In the genomic region with DNA sequence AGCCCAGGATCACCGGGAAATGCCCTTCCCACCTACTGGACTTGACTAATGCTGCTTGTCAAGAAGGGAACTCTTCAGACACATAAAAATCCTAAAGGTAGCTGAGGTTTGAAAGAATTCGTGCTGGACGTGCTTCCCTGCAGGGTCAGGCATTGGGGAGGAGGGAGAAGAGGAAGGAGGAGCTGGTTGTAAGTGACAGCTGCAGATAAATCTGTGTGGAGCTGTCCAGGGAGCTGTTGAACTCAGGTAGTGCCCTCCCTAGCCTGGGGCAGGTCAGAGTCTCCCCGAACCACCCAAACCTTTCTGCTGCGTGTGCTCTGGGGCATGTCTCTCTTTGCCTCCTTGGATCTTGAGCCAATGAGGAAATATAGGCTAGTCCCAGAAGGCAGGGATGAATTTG, we compare ENCODE assay signal across 1 cellular context.
TF ChIP-seq lines count a peak whose summit lies in the region.

No MANE protein-coding gene starts in this region.

TF ChIP-seq in K562, 482 proteins besides CTCF, POLR2A, EP300 and RAD21 (continues in another document):
- TF ChIP-seq, protein P1, sequence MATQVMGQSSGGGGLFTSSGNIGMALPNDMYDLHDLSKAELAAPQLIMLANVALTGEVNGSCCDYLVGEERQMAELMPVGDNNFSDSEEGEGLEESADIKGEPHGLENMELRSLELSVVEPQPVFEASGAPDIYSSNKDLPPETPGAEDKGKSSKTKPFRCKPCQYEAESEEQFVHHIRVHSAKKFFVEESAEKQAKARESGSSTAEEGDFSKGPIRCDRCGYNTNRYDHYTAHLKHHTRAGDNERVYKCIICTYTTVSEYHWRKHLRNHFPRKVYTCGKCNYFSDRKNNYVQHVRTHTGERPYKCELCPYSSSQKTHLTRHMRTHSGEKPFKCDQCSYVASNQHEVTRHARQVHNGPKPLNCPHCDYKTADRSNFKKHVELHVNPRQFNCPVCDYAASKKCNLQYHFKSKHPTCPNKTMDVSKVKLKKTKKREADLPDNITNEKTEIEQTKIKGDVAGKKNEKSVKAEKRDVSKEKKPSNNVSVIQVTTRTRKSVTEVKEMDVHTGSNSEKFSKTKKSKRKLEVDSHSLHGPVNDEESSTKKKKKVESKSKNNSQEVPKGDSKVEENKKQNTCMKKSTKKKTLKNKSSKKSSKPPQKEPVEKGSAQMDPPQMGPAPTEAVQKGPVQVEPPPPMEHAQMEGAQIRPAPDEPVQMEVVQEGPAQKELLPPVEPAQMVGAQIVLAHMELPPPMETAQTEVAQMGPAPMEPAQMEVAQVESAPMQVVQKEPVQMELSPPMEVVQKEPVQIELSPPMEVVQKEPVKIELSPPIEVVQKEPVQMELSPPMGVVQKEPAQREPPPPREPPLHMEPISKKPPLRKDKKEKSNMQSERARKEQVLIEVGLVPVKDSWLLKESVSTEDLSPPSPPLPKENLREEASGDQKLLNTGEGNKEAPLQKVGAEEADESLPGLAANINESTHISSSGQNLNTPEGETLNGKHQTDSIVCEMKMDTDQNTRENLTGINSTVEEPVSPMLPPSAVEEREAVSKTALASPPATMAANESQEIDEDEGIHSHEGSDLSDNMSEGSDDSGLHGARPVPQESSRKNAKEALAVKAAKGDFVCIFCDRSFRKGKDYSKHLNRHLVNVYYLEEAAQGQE (CRISPR knock-in tag; IDR thresholded peaks at IDR 0.05; ENCODE audit: low read depth) = peak; percentile 68; the same call in 1 of the 2 replicates
- TF ChIP-seq HSF4 (CRISPR knock-in tag; IDR thresholded peaks at IDR 0.05; ENCODE audit: borderline replicate concordance) = no peak
- no peak for TF ChIP-seq NR0B1 (IDR thresholded peaks at IDR 0.05; ENCODE audit: partially characterized antibody)
- TF ChIP-seq RBM22 (IDR thresholded peaks at IDR 0.05; ENCODE audit: low read depth, low read length, poor library complexity, severe bottlenecking) = no peak
- TF ChIP-seq ZBTB11 (CRISPR knock-in tag; IDR thresholded peaks at IDR 0.05) = peak in 1 of 3 experiments; percentile 56; a peak in 1 of 6 replicates
- TF ChIP-seq TAF9B (IDR thresholded peaks at IDR 0.05; ENCODE audit: partially characterized antibody) = no peak
- TF ChIP-seq ADNP (tag; IDR thresholded peaks at IDR 0.05) = no peak
- no peak for TF ChIP-seq BCOR (IDR thresholded peaks at IDR 0.05)
- TF ChIP-seq ATF4 (CRISPR knock-in tag; IDR thresholded peaks at IDR 0.05) = no peak
- TF ChIP-seq ZNF311 (CRISPR knock-in tag; IDR thresholded peaks at IDR 0.05) = no peak
- TF ChIP-seq, protein P2, sequence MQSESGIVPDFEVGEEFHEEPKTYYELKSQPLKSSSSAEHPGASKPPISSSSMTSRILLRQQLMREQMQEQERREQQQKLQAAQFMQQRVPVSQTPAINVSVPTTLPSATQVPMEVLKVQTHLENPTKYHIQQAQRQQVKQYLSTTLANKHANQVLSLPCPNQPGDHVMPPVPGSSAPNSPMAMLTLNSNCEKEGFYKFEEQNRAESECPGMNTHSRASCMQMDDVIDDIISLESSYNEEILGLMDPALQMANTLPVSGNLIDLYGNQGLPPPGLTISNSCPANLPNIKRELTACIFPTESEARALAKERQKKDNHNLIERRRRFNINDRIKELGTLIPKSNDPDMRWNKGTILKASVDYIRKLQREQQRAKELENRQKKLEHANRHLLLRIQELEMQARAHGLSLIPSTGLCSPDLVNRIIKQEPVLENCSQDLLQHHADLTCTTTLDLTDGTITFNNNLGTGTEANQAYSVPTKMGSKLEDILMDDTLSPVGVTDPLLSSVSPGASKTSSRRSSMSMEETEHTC (IDR thresholded peaks at IDR 0.05) = no peak
- TF ChIP-seq PCBP1 (IDR thresholded peaks at IDR 0.05; ENCODE audit: low read depth, low read length, poor library complexity, severe bottlenecking) = no peak
- TF ChIP-seq ZBTB1 (CRISPR knock-in tag; IDR thresholded peaks at IDR 0.05; ENCODE audit: borderline replicate concordance, low read depth) = no peak
- TF ChIP-seq SOX6 (IDR thresholded peaks at IDR 0.05) = no peak
- peak; percentile 71 for TF ChIP-seq MEIS2 (IDR thresholded peaks at IDR 0.05; ENCODE audit: partially characterized antibody)
- no peak for TF ChIP-seq BACH1 (tag; IDR thresholded peaks at IDR 0.05)
- TF ChIP-seq SFPQ (IDR thresholded peaks at IDR 0.05; ENCODE audit: low read depth, low read length) = no peak
- no peak for TF ChIP-seq E2F5 (CRISPR knock-in tag; IDR thresholded peaks at IDR 0.05)
- no peak for TF ChIP-seq ZBTB17 (CRISPR knock-in tag; IDR thresholded peaks at IDR 0.05)
- no peak for TF ChIP-seq CBX5 (IDR thresholded peaks at IDR 0.05; ENCODE audit: borderline replicate concordance, low read depth)
- no peak for TF ChIP-seq PATZ1 (CRISPR knock-in tag; IDR thresholded peaks at IDR 0.05; ENCODE audit: borderline replicate concordance)
- no peak for TF ChIP-seq CCNT2 (IDR thresholded peaks at IDR 0.05; ENCODE audit: borderline replicate concordance, extremely low read depth, insufficient read length, low read depth, low read length)
- no peak for TF ChIP-seq ZSCAN32 (CRISPR knock-in tag; IDR thresholded peaks at IDR 0.05)
- no peak for TF ChIP-seq ETV6 (IDR thresholded peaks at IDR 0.05; ENCODE audit: borderline replicate concordance in 1 of 2, low read depth in 2 of 2, low read length in 1 of 2)
- no peak for TF ChIP-seq ETV6 (CRISPR knock-in tag; IDR thresholded peaks at IDR 0.05; ENCODE audit: borderline replicate concordance)
- TF ChIP-seq ARHGAP35 (IDR thresholded peaks at IDR 0.05; ENCODE audit: partially characterized antibody) = no peak
- 0 out of 4 replicates have a peak, but pooled peaks of 1 of the 2 experiments have one; percentile 30 for TF ChIP-seq RCOR1 (IDR thresholded peaks at IDR 0.05; ENCODE audit: borderline replicate concordance in 1 of 2, low read depth in 2 of 2, low read length in 2 of 2)
- no peak for TF ChIP-seq ZNF143 (CRISPR knock-in tag; IDR thresholded peaks at IDR 0.05)
- TF ChIP-seq MLX (CRISPR knock-in tag; conservative IDR thresholded peaks at IDR 0.05) = no peak
- TF ChIP-seq KAT2B (IDR thresholded peaks at IDR 0.05; ENCODE audit: low read depth, low read length) = no peak
- no peak for TF ChIP-seq TEAD1 (CRISPR knock-in tag; IDR thresholded peaks at IDR 0.05)
- TF ChIP-seq PBX2 (CRISPR knock-in tag; IDR thresholded peaks at IDR 0.05; ENCODE audit: low read depth) = no peak
- peak; percentile 68 for TF ChIP-seq PBX2 (tag; conservative IDR thresholded peaks at IDR 0.05; ENCODE audit: low read depth)
- TF ChIP-seq, protein P3, sequence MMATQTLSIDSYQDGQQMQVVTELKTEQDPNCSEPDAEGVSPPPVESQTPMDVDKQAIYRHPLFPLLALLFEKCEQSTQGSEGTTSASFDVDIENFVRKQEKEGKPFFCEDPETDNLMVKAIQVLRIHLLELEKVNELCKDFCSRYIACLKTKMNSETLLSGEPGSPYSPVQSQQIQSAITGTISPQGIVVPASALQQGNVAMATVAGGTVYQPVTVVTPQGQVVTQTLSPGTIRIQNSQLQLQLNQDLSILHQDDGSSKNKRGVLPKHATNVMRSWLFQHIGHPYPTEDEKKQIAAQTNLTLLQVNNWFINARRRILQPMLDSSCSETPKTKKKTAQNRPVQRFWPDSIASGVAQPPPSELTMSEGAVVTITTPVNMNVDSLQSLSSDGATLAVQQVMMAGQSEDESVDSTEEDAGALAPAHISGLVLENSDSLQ (IDR thresholded peaks at IDR 0.05) = peak; percentile 88
- TF ChIP-seq JUNB (CRISPR knock-in tag; conservative IDR thresholded peaks at IDR 0.05) = no peak
- no peak for TF ChIP-seq ZNF121 (CRISPR knock-in tag; conservative IDR thresholded peaks at IDR 0.05)
